Comparison of ENCODE assay signal across 14 cellular contexts in the genomic region with DNA sequence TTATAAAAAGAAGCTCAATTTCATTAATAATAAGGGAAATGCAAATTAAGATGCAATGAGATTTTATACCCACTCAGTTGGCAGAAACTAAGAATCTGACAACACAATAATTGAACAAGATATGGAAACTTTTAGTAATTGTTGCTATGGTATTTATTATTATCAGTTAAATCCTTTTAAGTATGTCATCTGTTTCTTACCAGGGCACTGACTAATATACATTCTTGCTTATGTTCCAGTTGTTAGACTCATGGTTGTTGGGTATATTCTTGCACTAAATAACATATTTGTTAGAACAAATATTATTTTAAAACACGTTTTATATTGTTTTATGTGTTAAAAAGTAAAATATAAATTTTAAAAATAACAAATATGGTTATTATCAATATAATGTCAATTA.
DNase-seq lines count a peak whose midpoint lies in the region; ATAC-seq, FAIRE-seq and TF ChIP-seq lines count a peak whose summit lies in the region.
"Had no signal": no experiment of that assay in that cellular context is flagged by ENCODE, and none has a peak within 500 bp of the region (broad histone marks: within the 10 kb centered on the region; RNA-seq: fewer than 3 reads in every experiment).

No MANE protein-coding gene starts in this region.

- DNase-seq in adipocyte (ENCODE audit: low read depth) (peak; percentile 25), fibroblast of pulmonary artery (ENCODE audit: low read depth) (peak; percentile 28), retinal pigment epithelial cell (ENCODE audit: low read depth) (peak; percentile 30), NCI-H510A (lab: John Stamatoyannopoulos, UW) (no peak), RPMI8226 (no peak), NCI-H1694 treated with DMSO at 0.1 percent for 48 hours (lab: John Stamatoyannopoulos, UW) (no peak)
- DNase-seq: CD8-positive, alpha-beta T cell; COR-L47; DMS53 had no signal

- H3K4me1 ChIP-seq in adipocyte (ENCODE audit: control insufficient read depth, insufficient read depth, low read length): peaks cover 17% of the 10 kb centered on the region
- H3K4me1 ChIP-seq: A549 had no signal

- H3K4me3 ChIP-seq in adipocyte (ENCODE audit: low read length) (no peak overlapping the region), fibroblast of pulmonary artery (replicated peaks; ENCODE audit: low read depth, low read length) (no peak overlapping the region), retinal pigment epithelial cell (ENCODE audit: low read length) (no peak overlapping the region)
- H3K4me3 ChIP-seq: A549, K562 had no signal

- no peaks in the 10 kb centered on the region for H3K36me3 ChIP-seq in adipocyte (ENCODE audit: control insufficient read depth, insufficient read depth, low read length, severe bottlenecking)

- TF ChIP-seq CTCF in fibroblast of pulmonary artery (IDR thresholded peaks at IDR 0.05; ENCODE audit: low read length, missing control alignments): no peak
- no peak for TF ChIP-seq CTCF in retinal pigment epithelial cell (conservative IDR thresholded peaks at IDR 0.05; ENCODE audit: low read depth, low read length)

- no peak for ATAC-seq in HG02610 (IDR thresholded peaks at IDR 0.05; ENCODE audit: unreplicated experiment)
- ATAC-seq: A549; CD8-positive, alpha-beta T cell; K562 had no signal

- H3K27me3 ChIP-seq in adipocyte (replicated peaks; ENCODE audit: control insufficient read depth, insufficient read depth, low read length): no peaks in the 10 kb centered on the region

- H3K9me3 ChIP-seq in adipocyte (ENCODE audit: control insufficient read depth, low read length): no peaks in the 10 kb centered on the region
- H3K9me3 ChIP-seq: A549 had no signal

- peak; percentile 79 for FAIRE-seq in G401.6 (lab: Jason Lieb, UNC)
- FAIRE-seq: A549, H54, K562 had no signal

- H3K9ac ChIP-seq in adipocyte (ENCODE audit: low read length): no peak overlapping the region

Comparison
In these comparisons a context has a peak if more than half of its experiments do, and no peak if none do; other contexts are left out.
1. DNase-seq: peak in adipocyte (single experiment), fibroblast of pulmonary artery (single experiment) and retinal pigment epithelial cell (single experiment); none in NCI-H510A (single experiment), RPMI8226 (single experiment) and NCI-H1694 treated with DMSO at 0.1 percent for 48 hours (single experiment).